ENCODE assay signal across 3 cellular contexts in the genomic region with DNA sequence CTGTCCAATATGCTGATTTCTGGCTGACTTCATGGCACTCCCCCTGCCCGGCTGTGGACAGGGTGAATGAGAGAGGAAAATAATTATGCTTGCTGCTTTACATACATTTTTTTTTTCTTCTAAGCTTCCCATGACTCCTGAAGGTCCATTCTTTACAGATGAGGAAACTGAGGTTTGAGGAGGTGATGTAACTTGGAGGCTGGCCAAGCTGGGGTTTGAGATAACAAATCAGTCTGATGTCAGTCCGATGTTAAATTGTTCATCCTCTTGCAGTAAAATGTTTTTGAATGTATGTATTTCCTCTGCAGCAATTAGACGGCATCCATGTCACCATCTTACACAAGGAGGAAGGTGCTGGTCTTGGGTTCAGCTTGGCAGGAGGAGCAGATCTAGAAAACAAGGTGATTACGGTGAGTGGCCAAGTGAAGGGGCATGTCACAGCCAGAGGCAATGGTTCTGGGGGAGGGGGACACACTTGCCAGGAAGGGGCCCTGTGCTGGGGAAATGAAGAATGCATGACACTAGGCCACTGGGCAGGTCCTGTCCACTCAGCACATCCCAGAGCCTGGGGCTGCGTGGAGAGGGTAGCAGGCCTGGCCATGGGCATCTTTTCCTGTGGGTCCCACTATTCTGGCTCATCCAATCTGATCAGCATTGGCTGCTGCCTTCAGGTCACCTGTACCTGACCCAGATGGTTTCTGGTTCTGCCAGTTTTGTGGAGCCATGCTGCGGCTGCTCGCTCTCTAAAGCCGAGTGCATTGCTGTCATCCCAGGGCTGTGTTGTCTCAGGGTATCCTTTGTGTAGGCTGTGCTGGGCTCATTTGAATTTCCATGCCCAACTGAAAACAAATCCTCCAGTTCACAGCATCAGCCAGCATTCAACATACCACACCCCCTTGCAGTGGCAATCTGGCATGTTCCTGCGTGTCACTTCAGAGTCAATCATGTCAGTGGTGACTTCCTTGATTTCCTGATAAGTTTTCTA.
TF ChIP-seq lines count a peak whose summit lies in the region.

No MANE protein-coding gene starts in this region.

TF ChIP-seq in SK-N-SH treated with all-trans-retinoic acid at 6 μM for 48 hours, 23 proteins besides CTCF, POLR2A, EP300 and RAD21 (continued from another document and continues in another):
- TF ChIP-seq, protein P1, sequence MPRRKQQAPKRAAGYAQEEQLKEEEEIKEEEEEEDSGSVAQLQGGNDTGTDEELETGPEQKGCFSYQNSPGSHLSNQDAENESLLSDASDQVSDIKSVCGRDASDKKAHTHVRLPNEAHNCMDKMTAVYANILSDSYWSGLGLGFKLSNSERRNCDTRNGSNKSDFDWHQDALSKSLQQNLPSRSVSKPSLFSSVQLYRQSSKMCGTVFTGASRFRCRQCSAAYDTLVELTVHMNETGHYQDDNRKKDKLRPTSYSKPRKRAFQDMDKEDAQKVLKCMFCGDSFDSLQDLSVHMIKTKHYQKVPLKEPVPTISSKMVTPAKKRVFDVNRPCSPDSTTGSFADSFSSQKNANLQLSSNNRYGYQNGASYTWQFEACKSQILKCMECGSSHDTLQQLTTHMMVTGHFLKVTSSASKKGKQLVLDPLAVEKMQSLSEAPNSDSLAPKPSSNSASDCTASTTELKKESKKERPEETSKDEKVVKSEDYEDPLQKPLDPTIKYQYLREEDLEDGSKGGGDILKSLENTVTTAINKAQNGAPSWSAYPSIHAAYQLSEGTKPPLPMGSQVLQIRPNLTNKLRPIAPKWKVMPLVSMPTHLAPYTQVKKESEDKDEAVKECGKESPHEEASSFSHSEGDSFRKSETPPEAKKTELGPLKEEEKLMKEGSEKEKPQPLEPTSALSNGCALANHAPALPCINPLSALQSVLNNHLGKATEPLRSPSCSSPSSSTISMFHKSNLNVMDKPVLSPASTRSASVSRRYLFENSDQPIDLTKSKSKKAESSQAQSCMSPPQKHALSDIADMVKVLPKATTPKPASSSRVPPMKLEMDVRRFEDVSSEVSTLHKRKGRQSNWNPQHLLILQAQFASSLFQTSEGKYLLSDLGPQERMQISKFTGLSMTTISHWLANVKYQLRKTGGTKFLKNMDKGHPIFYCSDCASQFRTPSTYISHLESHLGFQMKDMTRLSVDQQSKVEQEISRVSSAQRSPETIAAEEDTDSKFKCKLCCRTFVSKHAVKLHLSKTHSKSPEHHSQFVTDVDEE (CRISPR knock-in tag; IDR thresholded peaks at IDR 0.05), result no peak
- TF ChIP-seq, protein P2, sequence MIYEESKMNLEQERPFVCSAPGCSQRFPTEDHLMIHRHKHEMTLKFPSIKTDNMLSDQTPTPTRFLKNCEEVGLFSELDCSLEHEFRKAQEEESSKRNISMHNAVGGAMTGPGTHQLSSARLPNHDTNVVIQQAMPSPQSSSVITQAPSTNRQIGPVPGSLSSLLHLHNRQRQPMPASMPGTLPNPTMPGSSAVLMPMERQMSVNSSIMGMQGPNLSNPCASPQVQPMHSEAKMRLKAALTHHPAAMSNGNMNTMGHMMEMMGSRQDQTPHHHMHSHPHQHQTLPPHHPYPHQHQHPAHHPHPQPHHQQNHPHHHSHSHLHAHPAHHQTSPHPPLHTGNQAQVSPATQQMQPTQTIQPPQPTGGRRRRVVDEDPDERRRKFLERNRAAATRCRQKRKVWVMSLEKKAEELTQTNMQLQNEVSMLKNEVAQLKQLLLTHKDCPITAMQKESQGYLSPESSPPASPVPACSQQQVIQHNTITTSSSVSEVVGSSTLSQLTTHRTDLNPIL (CRISPR knock-in tag; IDR thresholded peaks at IDR 0.05; ENCODE audit: low read depth), result no peak
- TF ChIP-seq ESRRG (CRISPR knock-in tag; IDR thresholded peaks at IDR 0.05), result no peak
- no peak for TF ChIP-seq ZFP3 (CRISPR knock-in tag; IDR thresholded peaks at IDR 0.05)
- no peak for TF ChIP-seq TCF4 (CRISPR knock-in tag; IDR thresholded peaks at IDR 0.05; ENCODE audit: borderline replicate concordance)
- TF ChIP-seq, protein P3, sequence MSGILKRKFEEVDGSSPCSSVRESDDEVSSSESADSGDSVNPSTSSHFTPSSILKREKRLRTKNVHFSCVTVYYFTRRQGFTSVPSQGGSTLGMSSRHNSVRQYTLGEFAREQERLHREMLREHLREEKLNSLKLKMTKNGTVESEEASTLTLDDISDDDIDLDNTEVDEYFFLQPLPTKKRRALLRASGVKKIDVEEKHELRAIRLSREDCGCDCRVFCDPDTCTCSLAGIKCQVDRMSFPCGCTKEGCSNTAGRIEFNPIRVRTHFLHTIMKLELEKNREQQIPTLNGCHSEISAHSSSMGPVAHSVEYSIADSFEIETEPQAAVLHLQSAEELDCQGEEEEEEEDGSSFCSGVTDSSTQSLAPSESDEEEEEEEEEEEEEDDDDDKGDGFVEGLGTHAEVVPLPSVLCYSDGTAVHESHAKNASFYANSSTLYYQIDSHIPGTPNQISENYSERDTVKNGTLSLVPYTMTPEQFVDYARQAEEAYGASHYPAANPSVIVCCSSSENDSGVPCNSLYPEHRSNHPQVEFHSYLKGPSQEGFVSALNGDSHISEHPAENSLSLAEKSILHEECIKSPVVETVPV (CRISPR knock-in tag; IDR thresholded peaks at IDR 0.05), result no peak
- TF ChIP-seq TOX (CRISPR knock-in tag; IDR thresholded peaks at IDR 0.05; ENCODE audit: borderline replicate concordance), result no peak
- TF ChIP-seq ZNF70 (CRISPR knock-in tag; IDR thresholded peaks at IDR 0.05), result no peak
- TF ChIP-seq ZNF8 (CRISPR knock-in tag; IDR thresholded peaks at IDR 0.05), result no peak

TF ChIP-seq in SK-N-SH, 30 proteins besides CTCF, POLR2A, EP300 and RAD21 (continued from another document):
- TF ChIP-seq, protein P4, sequence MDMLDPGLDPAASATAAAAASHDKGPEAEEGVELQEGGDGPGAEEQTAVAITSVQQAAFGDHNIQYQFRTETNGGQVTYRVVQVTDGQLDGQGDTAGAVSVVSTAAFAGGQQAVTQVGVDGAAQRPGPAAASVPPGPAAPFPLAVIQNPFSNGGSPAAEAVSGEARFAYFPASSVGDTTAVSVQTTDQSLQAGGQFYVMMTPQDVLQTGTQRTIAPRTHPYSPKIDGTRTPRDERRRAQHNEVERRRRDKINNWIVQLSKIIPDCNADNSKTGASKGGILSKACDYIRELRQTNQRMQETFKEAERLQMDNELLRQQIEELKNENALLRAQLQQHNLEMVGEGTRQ (IDR thresholded peaks at IDR 0.05; ENCODE audit: borderline replicate concordance, low read depth, low read length), result no peak
- TF ChIP-seq, protein P5, sequence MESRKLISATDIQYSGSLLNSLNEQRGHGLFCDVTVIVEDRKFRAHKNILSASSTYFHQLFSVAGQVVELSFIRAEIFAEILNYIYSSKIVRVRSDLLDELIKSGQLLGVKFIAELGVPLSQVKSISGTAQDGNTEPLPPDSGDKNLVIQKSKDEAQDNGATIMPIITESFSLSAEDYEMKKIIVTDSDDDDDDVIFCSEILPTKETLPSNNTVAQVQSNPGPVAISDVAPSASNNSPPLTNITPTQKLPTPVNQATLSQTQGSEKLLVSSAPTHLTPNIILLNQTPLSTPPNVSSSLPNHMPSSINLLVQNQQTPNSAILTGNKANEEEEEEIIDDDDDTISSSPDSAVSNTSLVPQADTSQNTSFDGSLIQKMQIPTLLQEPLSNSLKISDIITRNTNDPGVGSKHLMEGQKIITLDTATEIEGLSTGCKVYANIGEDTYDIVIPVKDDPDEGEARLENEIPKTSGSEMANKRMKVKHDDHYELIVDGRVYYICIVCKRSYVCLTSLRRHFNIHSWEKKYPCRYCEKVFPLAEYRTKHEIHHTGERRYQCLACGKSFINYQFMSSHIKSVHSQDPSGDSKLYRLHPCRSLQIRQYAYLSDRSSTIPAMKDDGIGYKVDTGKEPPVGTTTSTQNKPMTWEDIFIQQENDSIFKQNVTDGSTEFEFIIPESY (IDR thresholded peaks at IDR 0.05; ENCODE audit: borderline replicate concordance, low read depth), result no peak

TF ChIP-seq in WTC11, 78 proteins besides CTCF, POLR2A, EP300 and RAD21 (continued from another document):
- TF ChIP-seq, protein P6, sequence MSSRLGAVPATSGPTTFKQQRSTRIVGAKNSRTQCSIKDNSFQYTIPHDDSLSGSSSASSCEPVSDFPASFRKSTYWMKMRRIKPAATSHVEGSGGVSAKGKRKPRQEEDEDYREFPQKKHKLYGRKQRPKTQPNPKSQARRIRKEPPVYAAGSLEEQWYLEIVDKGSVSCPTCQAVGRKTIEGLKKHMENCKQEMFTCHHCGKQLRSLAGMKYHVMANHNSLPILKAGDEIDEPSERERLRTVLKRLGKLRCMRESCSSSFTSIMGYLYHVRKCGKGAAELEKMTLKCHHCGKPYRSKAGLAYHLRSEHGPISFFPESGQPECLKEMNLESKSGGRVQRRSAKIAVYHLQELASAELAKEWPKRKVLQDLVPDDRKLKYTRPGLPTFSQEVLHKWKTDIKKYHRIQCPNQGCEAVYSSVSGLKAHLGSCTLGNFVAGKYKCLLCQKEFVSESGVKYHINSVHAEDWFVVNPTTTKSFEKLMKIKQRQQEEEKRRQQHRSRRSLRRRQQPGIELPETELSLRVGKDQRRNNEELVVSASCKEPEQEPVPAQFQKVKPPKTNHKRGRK (CRISPR knock-in tag; IDR thresholded peaks at IDR 0.05; ENCODE audit: borderline replicate concordance), result no peak
- peak; percentile 72; the same call in 1 of the 2 replicates for TF ChIP-seq ZNF121 (CRISPR knock-in tag; IDR thresholded peaks at IDR 0.05)
